Comparison of ENCODE assay signal across 9 cellular contexts in the genomic region with DNA sequence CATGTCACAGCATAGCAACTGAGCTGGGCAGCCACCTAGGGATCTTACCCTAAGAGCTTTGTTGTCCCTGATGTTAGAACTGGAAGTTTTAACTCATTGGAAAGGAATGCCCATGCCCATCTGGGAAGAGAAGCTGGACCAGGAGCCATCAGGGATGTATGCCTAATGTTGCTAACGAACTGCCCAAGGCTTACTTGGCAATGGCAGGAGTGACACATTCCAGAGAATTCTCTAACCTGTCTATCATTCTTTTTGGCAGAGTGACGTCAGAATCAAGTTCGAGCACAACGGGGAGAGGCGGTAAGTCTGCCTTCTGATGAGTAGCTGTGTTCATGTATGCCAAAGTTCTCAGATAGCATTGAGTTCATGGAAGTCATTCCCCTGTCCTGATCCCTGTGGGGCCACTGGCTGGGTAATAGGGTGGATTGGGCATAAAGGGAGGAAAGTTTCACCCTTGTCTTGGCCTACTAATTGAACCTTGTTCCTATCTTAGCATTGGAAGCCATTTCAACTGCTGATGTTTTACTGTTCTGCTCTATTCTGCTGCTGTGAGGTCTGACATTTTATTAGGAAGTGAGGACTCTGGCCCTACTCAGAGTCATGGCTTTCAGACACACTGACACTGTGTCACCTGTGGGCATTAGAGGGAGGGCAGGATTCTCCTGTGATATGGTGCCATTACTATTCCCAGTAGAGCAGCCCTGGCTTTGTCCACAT. TPM values are rescaled to one million over a fixed set of nuclear protein-coding genes. Genes with fewer than 3 reads are reported as not detected.
A peak's percentile ranks its signal among the peaks of the same experiment; 100 is the strongest.
DNase-seq lines count a peak whose midpoint lies in the region; ATAC-seq and TF ChIP-seq lines count a peak whose summit lies in the region.
"Had no signal": no experiment of that assay in that cellular context is flagged by ENCODE, and none has a peak within 500 bp of the region (broad histone marks: within the 10 kb centered on the region; RNA-seq: fewer than 3 reads in every experiment).

No MANE protein-coding gene starts in this region.

- H3K27me3 Mint-ChIP-seq in activated CD4-positive, alpha-beta T cell treated with anti-CD3 and anti-CD28 coated beads, Interleukin-2, amount 10 ng/mL, durations not matched to agents 7 days and 5 days, result no peaks in the 10 kb centered on the region
- H3K27me3 Mint-ChIP-seq in stimulated activated memory B cell treated with anti-CD40 and anti-IgM and Interleukin-4, amounts not matched to agents 10 μg/mL and 1 μg/mL and 100 μg/mL, for 72 hours, result no peaks in the 10 kb centered on the region
- H3K27me3 Mint-ChIP-seq: effector memory CD8-positive, alpha-beta T cell had no signal

- peaks cover 40% of the 10 kb centered on the region for H3K36me3 Mint-ChIP-seq in activated CD4-positive, alpha-beta T cell treated with anti-CD3 and anti-CD28 coated beads, Interleukin-2, amount 10 ng/mL, durations not matched to agents 7 days and 5 days (ENCODE audit: low read depth)
- H3K36me3 Mint-ChIP-seq in stimulated activated memory B cell treated with anti-CD40 and anti-IgM and Interleukin-4, amounts not matched to agents 10 μg/mL and 1 μg/mL and 100 μg/mL, for 72 hours, result peaks cover 6% of the 10 kb centered on the region

- peak overlapping the region; percentile 22; the same call in 1 of the 2 replicates for H3K27ac ChIP-seq in RWPE1

- no peak for DNase-seq in activated CD4-positive, alpha-beta T cell treated with anti-CD3 and anti-CD28 coated beads, Interleukin-2, amount 10 ng/mL, durations not matched to agents 7 days and 5 days
- no peak for DNase-seq in activated CD4-positive, alpha-beta T cell treated with anti-CD3 and anti-CD28 coated beads, Interleukin-2, amount 50 U/mL, for 1 hour
- DNase-seq in RWPE1 (ENCODE audit: low spot score) (peak; percentile 62), cerebellar cortex (ENCODE audit: low spot score) (no peak), NOMO-1 (lab: John Stamatoyannopoulos, UW; ENCODE audit: unreplicated experiment in 2 of 2) (no peak)
- DNase-seq: effector memory CD8-positive, alpha-beta T cell had no signal

- H3K27ac Mint-ChIP-seq in activated CD4-positive, alpha-beta T cell treated with anti-CD3 and anti-CD28 coated beads, Interleukin-2, amount 10 ng/mL, durations not matched to agents 7 days and 5 days, result peak overlapping the region; percentile 1
- H3K27ac Mint-ChIP-seq in stimulated activated memory B cell treated with anti-CD40 and anti-IgM and Interleukin-4, amounts not matched to agents 10 μg/mL and 1 μg/mL and 100 μg/mL, for 72 hours, result peak overlapping the region; percentile 42

- no peaks in the 10 kb centered on the region for H3K9me3 Mint-ChIP-seq in activated CD4-positive, alpha-beta T cell treated with anti-CD3 and anti-CD28 coated beads, Interleukin-2, amount 10 ng/mL, durations not matched to agents 7 days and 5 days
- no peaks in the 10 kb centered on the region for H3K9me3 Mint-ChIP-seq in stimulated activated memory B cell treated with anti-CD40 and anti-IgM and Interleukin-4, amounts not matched to agents 10 μg/mL and 1 μg/mL and 100 μg/mL, for 72 hours
- H3K9me3 Mint-ChIP-seq: effector memory CD8-positive, alpha-beta T cell had no signal

- POLR2A ChIA-PET in activated CD4-positive, alpha-beta T cell treated with anti-CD3 and anti-CD28 coated beads, Interleukin-2, amount 10 ng/mL, durations not matched to agents 7 days and 5 days (lab: Charles Lee), result no interaction called here
- POLR2A ChIA-PET in RWPE1 (lab: Yijun Ruan, JAX; ENCODE audit: low non-redundant PET), result no interaction called here

- CTCF ChIA-PET in activated CD4-positive, alpha-beta T cell treated with anti-CD3 and anti-CD28 coated beads, Interleukin-2, amount 10 ng/mL, durations not matched to agents 7 days and 5 days (lab: Charles Lee), result interaction anchor here (1.0 to 2.1 kb wide), 4 partner anchors 11 to 52 kb away, joined by 3 to 7 read pairs (median 3); partner anchors contain the start of gene MAP3K3
- CTCF ChIA-PET in RWPE1 (lab: Yijun Ruan, JAX), result interaction anchor here (0.9 kb wide), 1 partner anchor 29 kb away, joined by 3 read pairs; no protein-coding TSS in a partner anchor

- peak; percentile 72 for ATAC-seq in HG02852 (IDR thresholded peaks at IDR 0.05; ENCODE audit: unreplicated experiment)
- ATAC-seq in stimulated activated memory B cell treated with anti-CD40 and anti-IgM and Interleukin-4, amounts not matched to agents 10 μg/mL and 1 μg/mL and 100 μg/mL, for 72 hours, result peak; percentile 94
- ATAC-seq in SK-N-SH treated with all-trans-retinoic acid at 6 μM for 48 hours, result no peak
- ATAC-seq: effector memory CD8-positive, alpha-beta T cell had no signal

- H3K4me3 Mint-ChIP-seq in activated CD4-positive, alpha-beta T cell treated with anti-CD3 and anti-CD28 coated beads, Interleukin-2, amount 10 ng/mL, durations not matched to agents 7 days and 5 days, result no peak overlapping the region
- H3K4me3 Mint-ChIP-seq in stimulated activated memory B cell treated with anti-CD40 and anti-IgM and Interleukin-4, amounts not matched to agents 10 μg/mL and 1 μg/mL and 100 μg/mL, for 72 hours, result no peak overlapping the region
- H3K4me3 Mint-ChIP-seq: effector memory CD8-positive, alpha-beta T cell had no signal

- no peak for TF ChIP-seq CTCF in RWPE1 (conservative IDR thresholded peaks at IDR 0.05; ENCODE audit: low read depth)

- peaks cover 12% of the 10 kb centered on the region for H3K4me1 Mint-ChIP-seq in activated CD4-positive, alpha-beta T cell treated with anti-CD3 and anti-CD28 coated beads, Interleukin-2, amount 10 ng/mL, durations not matched to agents 7 days and 5 days
- peaks cover 37% of the 10 kb centered on the region for H3K4me1 Mint-ChIP-seq in stimulated activated memory B cell treated with anti-CD40 and anti-IgM and Interleukin-4, amounts not matched to agents 10 μg/mL and 1 μg/mL and 100 μg/mL, for 72 hours

TF ChIP-seq in SK-N-SH treated with all-trans-retinoic acid at 6 μM for 48 hours, 23 proteins besides CTCF, POLR2A, EP300 and RAD21:
- no peak for TF ChIP-seq OSR1 (CRISPR knock-in tag; IDR thresholded peaks at IDR 0.05)
- TF ChIP-seq ESRRG (CRISPR knock-in tag; IDR thresholded peaks at IDR 0.05), result no peak
- TF ChIP-seq SNAI2 (CRISPR knock-in tag; IDR thresholded peaks at IDR 0.05), result no peak
- no peak for TF ChIP-seq ZNF565 (CRISPR knock-in tag; conservative IDR thresholded peaks at IDR 0.05; ENCODE audit: low read depth)
- TF ChIP-seq PATZ1 (CRISPR knock-in tag; IDR thresholded peaks at IDR 0.05; ENCODE audit: borderline replicate concordance), result no peak
- TF ChIP-seq ZFP3 (CRISPR knock-in tag; IDR thresholded peaks at IDR 0.05), result no peak
- TF ChIP-seq RARB (CRISPR knock-in tag; IDR thresholded peaks at IDR 0.05), result no peak
- no peak for TF ChIP-seq ZNF8 (CRISPR knock-in tag; IDR thresholded peaks at IDR 0.05)
- TF ChIP-seq ZFP30 (CRISPR knock-in tag; IDR thresholded peaks at IDR 0.05), result no peak

RNA-seq across cellular contexts. Expression of gene MAP3K3, which starts 23.7 kb away (rescaled TPM):
- 10 to 100 TPM; 38.7 to 40.3 TPM for total RNA-seq in activated CD4-positive, alpha-beta T cell treated with anti-CD3 and anti-CD28 coated beads, Interleukin-2, amount 10 ng/mL, durations not matched to agents 7 days and 5 days

RNA-seq across cellular contexts. Expression of gene TACO1, which starts 45.2 kb away (rescaled TPM):
- 10 to 100 TPM; 22.3 to 23.8 TPM for total RNA-seq in activated CD4-positive, alpha-beta T cell treated with anti-CD3 and anti-CD28 coated beads, Interleukin-2, amount 10 ng/mL, durations not matched to agents 7 days and 5 days

RNA-seq across cellular contexts. Expression of gene LIMD2, which starts 54.0 kb away (rescaled TPM):
- 100 to 1,000 TPM; 409 to 433 TPM for total RNA-seq in activated CD4-positive, alpha-beta T cell treated with anti-CD3 and anti-CD28 coated beads, Interleukin-2, amount 10 ng/mL, durations not matched to agents 7 days and 5 days
